ENCODE assay signal across 12 cellular contexts in genomic region chr1:173043253-173043652, GRCh38. TPM values are rescaled to one million over a fixed set of nuclear protein-coding genes. Genes with fewer than 3 reads are reported as not detected.
DNase-seq lines count a peak whose midpoint lies in the region; TF ChIP-seq lines count a peak whose summit lies in the region.
"Had no signal": no experiment of that assay in that cellular context is flagged by ENCODE, and none has a peak within 500 bp of the region (broad histone marks: within the 10 kb centered on the region; RNA-seq: fewer than 3 reads in every experiment).

No MANE protein-coding gene starts in this region.

- no peaks in the 10 kb centered on the region for H3K27me3 Mint-ChIP-seq in activated naive CD4-positive, alpha-beta T cell treated with anti-CD3 and anti-CD28 coated beads, Interleukin-2, amount 10 ng/mL, durations not matched to agents 7 days and 5 days
- H3K27me3 Mint-ChIP-seq in chondrocyte (ENCODE audit: low read depth) = no peaks in the 10 kb centered on the region
- H3K27me3 Mint-ChIP-seq: central memory CD8-positive, alpha-beta T cell had no signal

- DNase-seq in AG20443 (ENCODE audit: low spot score) (peak; percentile 11), HCEC 1CT (peak; percentile 53), SW480 (ENCODE audit: low spot score) (peak; percentile 64), foreskin fibroblast (peak; percentile 30 to 56), chondrocyte (ENCODE audit: low spot score) (no peak), KBM-7 (no peak), T-helper 2 cell (no peak)
- DNase-seq in activated naive CD4-positive, alpha-beta T cell treated with anti-CD3 and anti-CD28 coated beads, Interleukin-2, amount 10 ng/mL, durations not matched to agents 7 days and 5 days = no peak
- DNase-seq: activated T-cell treated with anti-CD3 and anti-CD28 coated beads, Interleukin-2, amount 50 U/mL, for 4 hours; NCI-H2081 had no signal

- in situ Hi-C loops in KBM-7 (cut with MboI; ENCODE audit: low pct_unique_long_range_greater_than_20kb, low sequenced_read_pairs) = no loop called here

- H3K36me3 Mint-ChIP-seq in activated naive CD4-positive, alpha-beta T cell treated with anti-CD3 and anti-CD28 coated beads, Interleukin-2, amount 10 ng/mL, durations not matched to agents 7 days and 5 days = no peaks in the 10 kb centered on the region
- H3K36me3 Mint-ChIP-seq in chondrocyte (ENCODE audit: low read depth) = no peaks in the 10 kb centered on the region
- H3K36me3 Mint-ChIP-seq: CD14-positive monocyte had no signal

- H3K4me3 Mint-ChIP-seq in activated naive CD4-positive, alpha-beta T cell treated with anti-CD3 and anti-CD28 coated beads, Interleukin-2, amount 10 ng/mL, durations not matched to agents 7 days and 5 days = no peak overlapping the region
- no peak overlapping the region for H3K4me3 Mint-ChIP-seq in chondrocyte (ENCODE audit: unreplicated experiment)
- H3K4me3 Mint-ChIP-seq: activated T-cell treated with anti-CD3 and anti-CD28 coated beads, Interleukin-2, amount 50 U/mL, for 4 hours; CD14-positive monocyte; central memory CD8-positive, alpha-beta T cell had no signal

- no peak overlapping the region for H3K4me3 ChIP-seq in foreskin fibroblast (ENCODE audit: low read depth in 1 of 2, low read length in 2 of 2)

- H3K9me3 Mint-ChIP-seq in activated naive CD4-positive, alpha-beta T cell treated with anti-CD3 and anti-CD28 coated beads, Interleukin-2, amount 10 ng/mL, durations not matched to agents 7 days and 5 days = no peaks in the 10 kb centered on the region
- no peaks in the 10 kb centered on the region for H3K9me3 Mint-ChIP-seq in chondrocyte (ENCODE audit: low read depth)
- H3K9me3 Mint-ChIP-seq: activated T-cell treated with anti-CD3 and anti-CD28 coated beads, Interleukin-2, amount 50 U/mL, for 4 hours; central memory CD8-positive, alpha-beta T cell had no signal

- TF ChIP-seq CTCF in foreskin fibroblast (IDR thresholded peaks at IDR 0.05; ENCODE audit: low read depth, low read length) (no peak), chondrocyte (IDR thresholded peaks at IDR 0.05) (no peak)

- peaks cover 25% of the 10 kb centered on the region for H3K4me1 Mint-ChIP-seq in activated naive CD4-positive, alpha-beta T cell treated with anti-CD3 and anti-CD28 coated beads, Interleukin-2, amount 10 ng/mL, durations not matched to agents 7 days and 5 days
- H3K4me1 Mint-ChIP-seq in chondrocyte (ENCODE audit: low read depth) = peaks cover 13% of the 10 kb centered on the region
- H3K4me1 Mint-ChIP-seq: central memory CD8-positive, alpha-beta T cell had no signal

- CTCF ChIA-PET in activated naive CD4-positive, alpha-beta T cell treated with anti-CD3 and anti-CD28 coated beads, Interleukin-2, amount 10 ng/mL, durations not matched to agents 7 days and 5 days (lab: Charles Lee) = interaction anchor here (1.1 to 1.2 kb wide), 2 partner anchors 15 to 217 kb away, joined by 4 to 5 read pairs; no protein-coding TSS in a partner anchor

- H3K27ac Mint-ChIP-seq in activated naive CD4-positive, alpha-beta T cell treated with anti-CD3 and anti-CD28 coated beads, Interleukin-2, amount 10 ng/mL, durations not matched to agents 7 days and 5 days = no peak overlapping the region
- no peak overlapping the region for H3K27ac Mint-ChIP-seq in chondrocyte (ENCODE audit: unreplicated experiment)

RNA-seq across cellular contexts. Expression of gene TNFSF18, which starts 7.5 kb away (rescaled TPM):
- not detected in 3 replicates for total RNA-seq in chondrocyte
- total RNA-seq: activated T-cell treated with anti-CD3 and anti-CD28 coated beads, Interleukin-2, amount 50 U/mL, for 4 hours had no signal

Comparison
In these comparisons a context has a peak if more than half of its experiments do, and no peak if none do; other contexts are left out.
1. DNase-seq: peak in AG20443 (single experiment), HCEC 1CT (single experiment), SW480 (single experiment) and foreskin fibroblast (2 of 2); none in activated naive CD4-positive, alpha-beta T cell treated with anti-CD3 and anti-CD28 coated beads, Interleukin-2, amount 10 ng/mL, durations not matched to agents 7 days and 5 days (single experiment), chondrocyte (single experiment), KBM-7 (single experiment) and T-helper 2 cell (0 of 5).